ENCODE assay signal across 1 cellular context in genomic region chr9:104725014-104725413, GRCh38.
TF ChIP-seq lines count a peak whose summit lies in the region.

No MANE protein-coding gene starts in this region.

TF ChIP-seq in GM23338, 12 proteins besides CTCF, POLR2A, EP300 and RAD21 (continued from another document):
- TF ChIP-seq, protein P1, sequence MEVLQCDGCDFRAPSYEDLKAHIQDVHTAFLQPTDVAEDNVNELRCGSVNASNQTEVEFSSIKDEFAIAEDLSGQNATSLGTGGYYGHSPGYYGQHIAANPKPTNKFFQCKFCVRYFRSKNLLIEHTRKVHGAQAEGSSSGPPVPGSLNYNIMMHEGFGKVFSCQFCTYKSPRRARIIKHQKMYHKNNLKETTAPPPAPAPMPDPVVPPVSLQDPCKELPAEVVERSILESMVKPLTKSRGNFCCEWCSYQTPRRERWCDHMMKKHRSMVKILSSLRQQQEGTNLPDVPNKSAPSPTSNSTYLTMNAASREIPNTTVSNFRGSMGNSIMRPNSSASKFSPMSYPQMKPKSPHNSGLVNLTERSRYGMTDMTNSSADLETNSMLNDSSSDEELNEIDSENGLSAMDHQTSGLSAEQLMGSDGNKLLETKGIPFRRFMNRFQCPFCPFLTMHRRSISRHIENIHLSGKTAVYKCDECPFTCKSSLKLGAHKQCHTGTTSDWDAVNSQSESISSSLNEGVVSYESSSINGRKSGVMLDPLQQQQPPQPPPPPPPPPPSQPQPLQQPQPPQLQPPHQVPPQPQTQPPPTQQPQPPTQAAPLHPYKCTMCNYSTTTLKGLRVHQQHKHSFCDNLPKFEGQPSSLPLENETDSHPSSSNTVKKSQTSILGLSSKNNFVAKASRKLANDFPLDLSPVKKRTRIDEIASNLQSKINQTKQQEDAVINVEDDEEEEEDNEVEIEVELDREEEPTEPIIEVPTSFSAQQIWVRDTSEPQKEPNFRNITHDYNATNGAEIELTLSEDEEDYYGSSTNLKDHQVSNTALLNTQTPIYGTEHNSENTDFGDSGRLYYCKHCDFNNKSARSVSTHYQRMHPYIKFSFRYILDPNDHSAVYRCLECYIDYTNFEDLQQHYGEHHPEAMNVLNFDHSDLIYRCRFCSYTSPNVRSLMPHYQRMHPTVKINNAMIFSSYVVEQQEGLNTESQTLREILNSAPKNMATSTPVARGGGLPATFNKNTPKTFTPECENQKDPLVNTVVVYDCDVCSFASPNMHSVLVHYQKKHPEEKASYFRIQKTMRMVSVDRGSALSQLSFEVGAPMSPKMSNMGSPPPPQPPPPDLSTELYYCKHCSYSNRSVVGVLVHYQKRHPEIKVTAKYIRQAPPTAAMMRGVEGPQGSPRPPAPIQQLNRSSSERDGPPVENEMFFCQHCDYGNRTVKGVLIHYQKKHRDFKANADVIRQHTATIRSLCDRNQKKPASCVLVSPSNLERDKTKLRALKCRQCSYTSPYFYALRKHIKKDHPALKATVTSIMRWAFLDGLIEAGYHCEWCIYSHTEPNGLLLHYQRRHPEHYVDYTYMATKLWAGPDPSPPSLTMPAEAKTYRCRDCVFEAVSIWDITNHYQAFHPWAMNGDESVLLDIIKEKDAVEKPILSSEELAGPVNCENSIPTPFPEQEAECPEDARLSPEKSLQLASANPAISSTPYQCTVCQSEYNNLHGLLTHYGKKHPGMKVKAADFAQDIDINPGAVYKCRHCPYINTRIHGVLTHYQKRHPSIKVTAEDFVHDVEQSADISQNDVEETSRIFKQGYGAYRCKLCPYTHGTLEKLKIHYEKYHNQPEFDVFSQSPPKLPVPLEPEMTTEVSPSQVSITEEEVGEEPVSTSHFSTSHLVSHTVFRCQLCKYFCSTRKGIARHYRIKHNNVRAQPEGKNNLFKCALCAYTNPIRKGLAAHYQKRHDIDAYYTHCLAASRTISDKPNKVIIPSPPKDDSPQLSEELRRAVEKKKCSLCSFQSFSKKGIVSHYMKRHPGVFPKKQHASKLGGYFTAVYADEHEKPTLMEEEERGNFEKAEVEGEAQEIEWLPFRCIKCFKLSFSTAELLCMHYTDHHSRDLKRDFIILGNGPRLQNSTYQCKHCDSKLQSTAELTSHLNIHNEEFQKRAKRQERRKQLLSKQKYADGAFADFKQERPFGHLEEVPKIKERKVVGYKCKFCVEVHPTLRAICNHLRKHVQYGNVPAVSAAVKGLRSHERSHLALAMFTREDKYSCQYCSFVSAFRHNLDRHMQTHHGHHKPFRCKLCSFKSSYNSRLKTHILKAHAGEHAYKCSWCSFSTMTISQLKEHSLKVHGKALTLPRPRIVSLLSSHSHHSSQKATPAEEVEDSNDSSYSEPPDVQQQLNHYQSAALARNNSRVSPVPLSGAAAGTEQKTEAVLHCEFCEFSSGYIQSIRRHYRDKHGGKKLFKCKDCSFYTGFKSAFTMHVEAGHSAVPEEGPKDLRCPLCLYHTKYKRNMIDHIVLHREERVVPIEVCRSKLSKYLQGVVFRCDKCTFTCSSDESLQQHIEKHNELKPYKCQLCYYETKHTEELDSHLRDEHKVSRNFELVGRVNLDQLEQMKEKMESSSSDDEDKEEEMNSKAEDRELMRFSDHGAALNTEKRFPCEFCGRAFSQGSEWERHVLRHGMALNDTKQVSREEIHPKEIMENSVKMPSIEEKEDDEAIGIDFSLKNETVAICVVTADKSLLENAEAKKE (CRISPR knock-in tag; IDR thresholded peaks at IDR 0.05): no peak
- TF ChIP-seq STAT1 (IDR thresholded peaks at IDR 0.05; ENCODE audit: unreplicated experiment) (no peak), JUNB (IDR thresholded peaks at IDR 0.05; ENCODE audit: unreplicated experiment) (no peak), ZNF331 (CRISPR knock-in tag; IDR thresholded peaks at IDR 0.05; ENCODE audit: low read depth) (no peak), ETS1 (IDR thresholded peaks at IDR 0.05) (no peak), EZH2phosphoT487 (IDR thresholded peaks at IDR 0.05; ENCODE audit: unreplicated experiment) (no peak), CREB1 (CRISPR knock-in tag; IDR thresholded peaks at IDR 0.05; ENCODE audit: low read depth) (no peak)
- TF ChIP-seq, protein P2, sequence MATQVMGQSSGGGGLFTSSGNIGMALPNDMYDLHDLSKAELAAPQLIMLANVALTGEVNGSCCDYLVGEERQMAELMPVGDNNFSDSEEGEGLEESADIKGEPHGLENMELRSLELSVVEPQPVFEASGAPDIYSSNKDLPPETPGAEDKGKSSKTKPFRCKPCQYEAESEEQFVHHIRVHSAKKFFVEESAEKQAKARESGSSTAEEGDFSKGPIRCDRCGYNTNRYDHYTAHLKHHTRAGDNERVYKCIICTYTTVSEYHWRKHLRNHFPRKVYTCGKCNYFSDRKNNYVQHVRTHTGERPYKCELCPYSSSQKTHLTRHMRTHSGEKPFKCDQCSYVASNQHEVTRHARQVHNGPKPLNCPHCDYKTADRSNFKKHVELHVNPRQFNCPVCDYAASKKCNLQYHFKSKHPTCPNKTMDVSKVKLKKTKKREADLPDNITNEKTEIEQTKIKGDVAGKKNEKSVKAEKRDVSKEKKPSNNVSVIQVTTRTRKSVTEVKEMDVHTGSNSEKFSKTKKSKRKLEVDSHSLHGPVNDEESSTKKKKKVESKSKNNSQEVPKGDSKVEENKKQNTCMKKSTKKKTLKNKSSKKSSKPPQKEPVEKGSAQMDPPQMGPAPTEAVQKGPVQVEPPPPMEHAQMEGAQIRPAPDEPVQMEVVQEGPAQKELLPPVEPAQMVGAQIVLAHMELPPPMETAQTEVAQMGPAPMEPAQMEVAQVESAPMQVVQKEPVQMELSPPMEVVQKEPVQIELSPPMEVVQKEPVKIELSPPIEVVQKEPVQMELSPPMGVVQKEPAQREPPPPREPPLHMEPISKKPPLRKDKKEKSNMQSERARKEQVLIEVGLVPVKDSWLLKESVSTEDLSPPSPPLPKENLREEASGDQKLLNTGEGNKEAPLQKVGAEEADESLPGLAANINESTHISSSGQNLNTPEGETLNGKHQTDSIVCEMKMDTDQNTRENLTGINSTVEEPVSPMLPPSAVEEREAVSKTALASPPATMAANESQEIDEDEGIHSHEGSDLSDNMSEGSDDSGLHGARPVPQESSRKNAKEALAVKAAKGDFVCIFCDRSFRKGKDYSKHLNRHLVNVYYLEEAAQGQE (IDR thresholded peaks at IDR 0.05; ENCODE audit: unreplicated experiment): no peak
